Comparison of ENCODE assay signal across 1 cellular context in genomic region chr4:76898385-76898692, GRCh38.
TF ChIP-seq lines count a peak whose summit lies in the region.

No MANE protein-coding gene starts in this region.

TF ChIP-seq in H1, 55 proteins besides CTCF, POLR2A, EP300 and RAD21 (continued from another document):
- TF ChIP-seq USF2 (IDR thresholded peaks at IDR 0.05; ENCODE audit: low read length), result no peak
TF ChIP-seq in H1: peak in this region for 0.
